1 cellular context compared by ENCODE assay signal in the genomic region with DNA sequence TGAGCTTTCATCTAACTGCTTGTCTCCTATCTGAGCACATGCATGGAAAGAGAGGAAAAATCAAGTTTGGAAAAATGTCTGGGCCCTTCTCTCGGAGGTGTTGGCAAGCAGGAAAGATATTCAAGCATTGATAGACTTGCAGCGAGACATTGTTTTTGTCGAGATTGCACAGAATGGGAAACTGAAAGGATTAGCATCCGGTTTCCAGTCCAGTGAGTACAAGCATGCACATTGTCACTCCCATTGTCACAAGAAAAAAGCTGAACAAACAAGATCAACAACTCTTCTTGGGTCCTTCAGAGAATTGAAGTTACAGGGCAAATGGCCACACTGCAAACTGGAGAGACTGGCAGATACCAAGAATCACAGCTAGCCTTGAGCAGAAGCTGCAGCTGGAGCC.
TF ChIP-seq lines count a peak whose summit lies in the region.

No MANE protein-coding gene starts in this region.

TF ChIP-seq in endothelial cell of umbilical vein, 7 proteins besides CTCF, POLR2A, EP300 and RAD21 (continued from another document):
- TF ChIP-seq MAX (IDR thresholded peaks at IDR 0.05; ENCODE audit: insufficient read depth, insufficient read length) (no peak), EZH2 (IDR thresholded peaks at IDR 0.05; ENCODE audit: borderline replicate concordance, low read depth, low read length, severe bottlenecking) (no peak), POLR2AphosphoS5 (IDR thresholded peaks at IDR 0.05; ENCODE audit: insufficient read depth, low read depth, low read length) (no peak)
